Comparison of ENCODE assay signal across 20 cellular contexts in genomic region chr10:75864717-75865116, GRCh38.
DNase-seq lines count a peak whose midpoint lies in the region; ATAC-seq and TF ChIP-seq lines count a peak whose summit lies in the region.
"Had no signal": no experiment of that assay in that cellular context is flagged by ENCODE, and none has a peak within 500 bp of the region (broad histone marks: within the 10 kb centered on the region; RNA-seq: fewer than 3 reads in every experiment).

No MANE protein-coding gene starts in this region.

- no peak for ATAC-seq in SK-N-SH treated with all-trans-retinoic acid at 6 μM for 48 hours
- ATAC-seq: CD8-positive, alpha-beta T cell; GM12878 had no signal

- in situ Hi-C loops in G401 (cut with HindIII; ENCODE audit: low sequenced_read_pairs), result no loop called here

- no peaks in the 10 kb centered on the region for H3K9me2 ChIP-seq in SK-N-SH

- H3F3A ChIP-seq in SK-N-SH (replicated peaks; ENCODE audit: insufficient read depth), result no peaks in the 10 kb centered on the region

- H3K27ac Mint-ChIP-seq in neural crest cell (ENCODE audit: unreplicated experiment) (no peak overlapping the region), immature natural killer cell (no peak overlapping the region)
- H3K27ac Mint-ChIP-seq: B cell; CD4-positive, CD25-positive, alpha-beta regulatory T cell; CD8-positive, alpha-beta T cell had no signal

- no peak overlapping the region for H3K4me3 ChIP-seq in SK-N-SH (ENCODE audit: low read depth in 2 of 2, low read length in 1 of 2)
- H3K4me3 ChIP-seq: BLaER1, GM12878, HAP-1 had no signal

- H3K9me3 Mint-ChIP-seq in neural crest cell (no peaks in the 10 kb centered on the region), immature natural killer cell (no peaks in the 10 kb centered on the region)
- H3K9me3 Mint-ChIP-seq: CD8-positive, alpha-beta T cell had no signal

- no peaks in the 10 kb centered on the region for H3K36me3 ChIP-seq in SK-N-SH (replicated peaks in 1 of 2; ENCODE audit: control insufficient read depth in 1 of 2, insufficient read depth in 2 of 2, low read length in 1 of 2)
- H3K36me3 ChIP-seq: BLaER1, HAP-1 had no signal

- H2AFZ ChIP-seq in SK-N-SH (ENCODE audit: low read depth), result no peak overlapping the region

- no peaks in the 10 kb centered on the region for H3K79me2 ChIP-seq in SK-N-SH (ENCODE audit: insufficient read depth)

- no peaks in the 10 kb centered on the region for H4K20me1 ChIP-seq in SK-N-SH (ENCODE audit: insufficient read depth)
- H4K20me1 ChIP-seq: BLaER1 had no signal

- CTCF ChIA-PET in SK-N-SH (lab: Yijun Ruan, JAX), result interaction anchor here (1.2 to 1.9 kb wide), 4 partner anchors 14 to 465 kb away, joined by 3 to 7 read pairs (median 4); no protein-coding TSS in a partner anchor

- H3K4me3 Mint-ChIP-seq in neural crest cell (no peak overlapping the region), immature natural killer cell (no peak overlapping the region)
- H3K4me3 Mint-ChIP-seq: B cell; CD4-positive, CD25-positive, alpha-beta regulatory T cell; CD8-positive, alpha-beta T cell had no signal

- H3K4me1 ChIP-seq in SK-N-SH (ENCODE audit: control insufficient read depth in 1 of 2, insufficient read depth in 2 of 2, low read depth in 1 of 2, low read length in 1 of 2), result peaks cover 4 to 9% of the 10 kb centered on the region in 2 experiments; a peak in 2 of 4 replicates
- H3K4me1 ChIP-seq: BLaER1, Caco-2, HAP-1 had no signal

- H3K9me3 ChIP-seq in SK-N-SH, result no peaks in the 10 kb centered on the region
- H3K9me3 ChIP-seq: BLaER1, Caco-2, HAP-1 had no signal

- H3K36me3 Mint-ChIP-seq in neural crest cell (ENCODE audit: low read depth) (no peaks in the 10 kb centered on the region), immature natural killer cell (no peaks in the 10 kb centered on the region)
- H3K36me3 Mint-ChIP-seq: CD4-positive, CD25-positive, alpha-beta regulatory T cell; CD8-positive, alpha-beta T cell had no signal

- H3K4me2 ChIP-seq in SK-N-SH, result no peak overlapping the region
- H3K4me2 ChIP-seq: BLaER1 had no signal

- H3K4me1 Mint-ChIP-seq in neural crest cell (no peaks in the 10 kb centered on the region), immature natural killer cell (no peaks in the 10 kb centered on the region)
- H3K4me1 Mint-ChIP-seq: B cell; CD4-positive, CD25-positive, alpha-beta regulatory T cell had no signal

- DNase-seq in SK-N-SH, result no peak
- no peak for DNase-seq in neural crest cell (ENCODE audit: low read depth, low spot score)
- DNase-seq in immature natural killer cell, result no peak
- DNase-seq in G401 (ENCODE audit: low spot score), result no peak
- DNase-seq in NCI-H226, result no peak
- DNase-seq: Caco-2; CD4-positive, CD25-positive, alpha-beta regulatory T cell; CD8-positive, alpha-beta T cell; DMS153; DND-41; GDM1; GOT3 had no signal

- H3K27me3 ChIP-seq in SK-N-SH (ENCODE audit: insufficient read depth), result no peaks in the 10 kb centered on the region
- H3K27me3 ChIP-seq: BLaER1 had no signal

- TF ChIP-seq EP300 in SK-N-SH (IDR thresholded peaks at IDR 0.05; ENCODE audit: borderline replicate concordance in 1 of 2, low read depth in 1 of 2, low read length in 1 of 2), result no peak

- H3K27me3 Mint-ChIP-seq in neural crest cell (ENCODE audit: low read depth) (no peaks in the 10 kb centered on the region), immature natural killer cell (ENCODE audit: low read depth in 3 of 3) (peaks cover 0 to 4% (median under 1%) of the 10 kb centered on the region in 3 donors)
- H3K27me3 Mint-ChIP-seq: B cell had no signal

- POLR2A ChIA-PET in SK-N-SH (lab: Yijun Ruan, JAX), result no interaction called here

- peak; percentile 15; the same call in 1 of the 2 replicates for TF ChIP-seq CTCF in SK-N-SH (IDR thresholded peaks at IDR 0.05)
- 0 out of 2 replicates have a peak, but pooled peaks have one; percentile 12 for TF ChIP-seq CTCF in VCaP (conservative IDR thresholded peaks at IDR 0.05)
- TF ChIP-seq CTCF in neural crest cell (conservative IDR thresholded peaks at IDR 0.05), result peak; percentile 35

- TF ChIP-seq RAD21 in SK-N-SH (IDR thresholded peaks at IDR 0.05; ENCODE audit: low read length), result no peak

- H3K27ac ChIP-seq in SK-N-SH (ENCODE audit: low read depth in 2 of 2, low read length in 1 of 2) (no peak overlapping the region), VCaP (peak overlapping the region; percentile 45)
- H3K27ac ChIP-seq: 22Rv1, BLaER1, C4-2B had no signal

- no peak overlapping the region for H3K9ac ChIP-seq in SK-N-SH
- H3K9ac ChIP-seq: BLaER1 had no signal

TF ChIP-seq in SK-N-SH, 30 proteins besides CTCF, POLR2A, EP300 and RAD21:
- no peak for TF ChIP-seq PBX3 (IDR thresholded peaks at IDR 0.05)
- TF ChIP-seq TCF12 (IDR thresholded peaks at IDR 0.05), result no peak
- TF ChIP-seq FOSL2 (IDR thresholded peaks at IDR 0.05; ENCODE audit: borderline replicate concordance, low read depth), result no peak
- no peak for TF ChIP-seq NRF1 (IDR thresholded peaks at IDR 0.05; ENCODE audit: low read depth, low read length)
- no peak for TF ChIP-seq MEF2A (IDR thresholded peaks at IDR 0.05; ENCODE audit: borderline replicate concordance, low read depth)
- TF ChIP-seq RFX5 (IDR thresholded peaks at IDR 0.05; ENCODE audit: low read length), result no peak
- no peak for TF ChIP-seq SIN3A (IDR thresholded peaks at IDR 0.05; ENCODE audit: borderline replicate concordance, low read depth, low read length)
- TF ChIP-seq GABPA (IDR thresholded peaks at IDR 0.05; ENCODE audit: low read depth), result no peak
- no peak for TF ChIP-seq RXRA (IDR thresholded peaks at IDR 0.05; ENCODE audit: borderline replicate concordance, low read depth)
- TF ChIP-seq RCOR1 (IDR thresholded peaks at IDR 0.05; ENCODE audit: low read length), result no peak
- no peak for TF ChIP-seq FOXM1 (IDR thresholded peaks at IDR 0.05; ENCODE audit: low read depth)
- no peak for TF ChIP-seq GATA2 (CRISPR knock-in tag; IDR thresholded peaks at IDR 0.05)
- no peak for TF ChIP-seq TEAD4 (IDR thresholded peaks at IDR 0.05; ENCODE audit: borderline replicate concordance, insufficient read depth)
- no peak for TF ChIP-seq MXI1 (IDR thresholded peaks at IDR 0.05; ENCODE audit: low read depth, low read length)
- no peak for TF ChIP-seq NFIC (IDR thresholded peaks at IDR 0.05; ENCODE audit: borderline replicate concordance)

TF ChIP-seq in SK-N-SH treated with all-trans-retinoic acid at 6 μM for 48 hours, 23 proteins besides CTCF, POLR2A, EP300 and RAD21 (continues in another document):
- TF ChIP-seq RARB (CRISPR knock-in tag; IDR thresholded peaks at IDR 0.05) (no peak), BACH2 (CRISPR knock-in tag; IDR thresholded peaks at IDR 0.05; ENCODE audit: borderline replicate concordance) (no peak), ZC3H10 (CRISPR knock-in tag; IDR thresholded peaks at IDR 0.05) (no peak), PATZ1 (CRISPR knock-in tag; IDR thresholded peaks at IDR 0.05; ENCODE audit: borderline replicate concordance) (no peak), SNAI2 (CRISPR knock-in tag; IDR thresholded peaks at IDR 0.05) (no peak), TCF4 (CRISPR knock-in tag; IDR thresholded peaks at IDR 0.05; ENCODE audit: borderline replicate concordance) (no peak), ZNF565 (CRISPR knock-in tag; conservative IDR thresholded peaks at IDR 0.05; ENCODE audit: low read depth) (no peak), ARNTL (CRISPR knock-in tag; IDR thresholded peaks at IDR 0.05; ENCODE audit: borderline replicate concordance, low read depth) (no peak), OSR1 (CRISPR knock-in tag; IDR thresholded peaks at IDR 0.05) (no peak), TOX (CRISPR knock-in tag; IDR thresholded peaks at IDR 0.05; ENCODE audit: borderline replicate concordance) (no peak), CSDC2 (CRISPR knock-in tag; IDR thresholded peaks at IDR 0.05) (no peak), ISL1 (CRISPR knock-in tag; IDR thresholded peaks at IDR 0.05) (no peak), ZNF8 (CRISPR knock-in tag; IDR thresholded peaks at IDR 0.05) (no peak), PPARA (CRISPR knock-in tag; IDR thresholded peaks at IDR 0.05; ENCODE audit: borderline replicate concordance) (no peak)
- TF ChIP-seq, protein P1, sequence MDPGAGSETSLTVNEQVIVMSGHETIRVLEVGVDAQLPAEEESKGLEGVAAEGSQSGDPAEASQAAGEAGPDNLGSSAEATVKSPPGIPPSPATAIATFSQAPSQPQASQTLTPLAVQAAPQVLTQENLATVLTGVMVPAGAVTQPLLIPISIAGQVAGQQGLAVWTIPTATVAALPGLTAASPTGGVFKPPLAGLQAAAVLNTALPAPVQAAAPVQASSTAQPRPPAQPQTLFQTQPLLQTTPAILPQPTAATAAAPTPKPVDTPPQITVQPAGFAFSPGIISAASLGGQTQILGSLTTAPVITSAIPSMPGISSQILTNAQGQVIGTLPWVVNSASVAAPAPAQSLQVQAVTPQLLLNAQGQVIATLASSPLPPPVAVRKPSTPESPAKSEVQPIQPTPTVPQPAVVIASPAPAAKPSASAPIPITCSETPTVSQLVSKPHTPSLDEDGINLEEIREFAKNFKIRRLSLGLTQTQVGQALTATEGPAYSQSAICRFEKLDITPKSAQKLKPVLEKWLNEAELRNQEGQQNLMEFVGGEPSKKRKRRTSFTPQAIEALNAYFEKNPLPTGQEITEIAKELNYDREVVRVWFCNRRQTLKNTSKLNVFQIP (CRISPR knock-in tag; IDR thresholded peaks at IDR 0.05; ENCODE audit: borderline replicate concordance, low read depth), result no peak
